Comparison of ENCODE assay signal across 16 cellular contexts in the genomic region with DNA sequence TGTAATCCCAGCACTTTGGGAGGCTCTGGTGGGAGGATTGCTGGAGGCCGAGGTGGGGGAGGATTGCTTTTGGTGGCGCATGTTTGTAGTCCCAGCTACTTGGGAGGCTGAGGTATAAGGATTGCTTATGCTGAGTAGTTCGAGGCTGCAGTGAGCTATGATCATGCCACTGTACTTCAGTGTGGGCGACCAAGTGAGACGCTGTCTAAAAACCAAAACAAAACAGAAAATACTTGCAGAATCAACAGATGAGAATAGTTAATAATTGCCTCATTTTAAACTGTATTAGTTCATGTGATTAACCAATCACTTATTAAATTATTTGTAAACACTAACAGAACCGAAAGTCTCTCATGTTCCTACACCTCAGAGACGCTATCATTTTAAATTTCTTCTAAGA.
DNase-seq lines count a peak whose midpoint lies in the region; ATAC-seq and TF ChIP-seq lines count a peak whose summit lies in the region.
"Had no signal": no experiment of that assay in that cellular context is flagged by ENCODE, and none has a peak within 500 bp of the region (broad histone marks: within the 10 kb centered on the region; RNA-seq: fewer than 3 reads in every experiment).

No MANE protein-coding gene starts in this region.

- no peaks in the 10 kb centered on the region for H3K27me3 ChIP-seq in left lung

- TF ChIP-seq CTCF in left lung (IDR thresholded peaks at IDR 0.05): no peak

- no peaks in the 10 kb centered on the region for H3K36me3 ChIP-seq in left lung

- peaks cover 0 to 4% of the 10 kb centered on the region in 2 donors for H3K9me3 ChIP-seq in left lung

- H3K4me1 ChIP-seq in left lung: no peaks in the 10 kb centered on the region

- DNase-seq in NCI-H82 (lab: John Stamatoyannopoulos, UW): no peak
- DNase-seq in A172 (ENCODE audit: low spot score): no peak
- DNase-seq in left lung: no peak
- no peak for DNase-seq in activated gamma-delta T cell (lab: John Stamatoyannopoulos, UW)
- DNase-seq: activated naive CD4-positive, alpha-beta T cell treated with anti-CD3 and anti-CD28 coated beads, Interleukin-2, amount 10 ng/mL, durations not matched to agents 7 days and 5 days; effector memory CD4-positive, alpha-beta T cell; foreskin melanocyte; IMR-90; midbrain; NCI-H2227 treated with DMSO at 0.1 percent for 48 hours; small intestine had no signal

- no peak overlapping the region for H3K27ac ChIP-seq in left lung
- H3K27ac ChIP-seq: VCaP had no signal

- H3K4me3 ChIP-seq in left lung: no peak overlapping the region

- ATAC-seq in GM18907 (IDR thresholded peaks at IDR 0.05; ENCODE audit: unreplicated experiment) (peak; percentile 98), GM21528 (IDR thresholded peaks at IDR 0.05; ENCODE audit: low FRiP score, unreplicated experiment) (peak; percentile 86), HG03060 (IDR thresholded peaks at IDR 0.05; ENCODE audit: low read depth, unreplicated experiment) (peak; percentile 83), HG03571 (IDR thresholded peaks at IDR 0.05; ENCODE audit: unreplicated experiment) (peak; percentile 94), left lung (no peak)

- intact Hi-C loops in left lung (cut with DNase I): no loop called here
